ENCODE assay signal across 28 cellular contexts in genomic region chr6:89320012-89320559, GRCh38. TPM values are rescaled to one million over a fixed set of nuclear protein-coding genes. Genes with fewer than 3 reads are reported as not detected.
"Had no signal": no experiment of that assay in that cellular context is flagged by ENCODE, and none has a peak within 500 bp of the region (broad histone marks: within the 10 kb centered on the region; RNA-seq: fewer than 3 reads in every experiment).

No MANE protein-coding gene starts in this region.

- H3K27ac ChIP-seq: left ventricle myocardium inferior, neural progenitor cell, ovary, right atrium auricular region, skin epidermis, suprapubic skin, thoracic aorta, tibial nerve, uterus had no signal

- H3K4me1 ChIP-seq: right atrium auricular region, suprapubic skin, uterus had no signal

- H3K4me2 ChIP-seq: neural progenitor cell had no signal

- ATAC-seq: natural killer cell; sciatic nerve; stimulated activated effector memory CD8-positive, alpha-beta T cell treated with anti-CD3 and anti-CD28 coated beads, Interleukin-12 subunit alpha, Interleukin-12 subunit beta, amount 100 ng/mL, for 72 hours had no signal

- H3K4me3 Mint-ChIP-seq: mesothelial cell of epicardium; natural killer cell; nephron progenitor cell; neural progenitor cell; stimulated activated effector memory CD8-positive, alpha-beta T cell treated with anti-CD3 and anti-CD28 coated beads, Interleukin-12 subunit alpha, Interleukin-12 subunit beta, amount 100 ng/mL, for 72 hours; stimulated activated naive CD8-positive, alpha-beta T cell treated with anti-CD3 and anti-CD28 coated beads, Interleukin-15, Interleukin-2, amounts not matched to agents 100 ng/mL and 50 ng/mL, for 24 hours; type B pancreatic cell had no signal

- H3K4me3 ChIP-seq: left ventricle myocardium inferior, lung, neural progenitor cell, ovary, right atrium auricular region, skin epidermis, suprapubic skin, thoracic aorta, tibial nerve, uterus had no signal

- H3K27me3 ChIP-seq: neural progenitor cell, neutrophil, ovary, right atrium auricular region, suprapubic skin, tibial nerve, uterus had no signal

- H3K9me3 ChIP-seq: neutrophil, ovary, right atrium auricular region, suprapubic skin, uterus had no signal

- H3K36me3 ChIP-seq: neural progenitor cell, neutrophil, ovary, right atrium auricular region, thoracic aorta, uterus had no signal

- H3K4me1 Mint-ChIP-seq: mesothelial cell of epicardium had no signal

- H3K9me3 Mint-ChIP-seq: natural killer cell; stimulated activated effector memory CD8-positive, alpha-beta T cell treated with anti-CD3 and anti-CD28 coated beads, Interleukin-12 subunit alpha, Interleukin-12 subunit beta, amount 100 ng/mL, for 72 hours; stimulated activated naive CD8-positive, alpha-beta T cell treated with anti-CD3 and anti-CD28 coated beads, Interleukin-15, Interleukin-2, amounts not matched to agents 100 ng/mL and 50 ng/mL, for 24 hours had no signal

- H3K27me3 Mint-ChIP-seq: naive B cell; progenitor cell of endocrine pancreas; stimulated activated naive CD8-positive, alpha-beta T cell treated with anti-CD3 and anti-CD28 coated beads, Interleukin-15, Interleukin-2, amounts not matched to agents 100 ng/mL and 50 ng/mL, for 24 hours; type B pancreatic cell had no signal

- DNase-seq: islet precursor cell; left ventricle myocardium inferior; mesendoderm; naive B cell; natural killer cell; nephron progenitor cell; ovary; stimulated activated CD4-positive, alpha-beta T cell treated with anti-CD3 and anti-CD28 coated beads, Interleukin-12 subunit alpha, Interleukin-12 subunit beta, amount 100 ng/mL, for 4 hours; stimulated activated CD4-positive, alpha-beta T cell treated with anti-CD3 and anti-CD28 coated beads, Interleukin-15, amount 100 ng/mL, for 24 hours; stimulated activated CD4-positive, alpha-beta T cell treated with anti-CD3 and anti-CD28 coated beads, Interleukin-2, amount 100 ng/mL, for 24 hours; stimulated activated CD4-positive, alpha-beta T cell treated with anti-CD3 and anti-CD28 coated beads, Interleukin-4, amount 100 ng/mL, for 1 hour; stimulated activated naive CD4-positive, alpha-beta T cell; uterus had no signal

- H3K27ac Mint-ChIP-seq: mesothelial cell of epicardium; naive B cell; natural killer cell; nephron progenitor cell; neural progenitor cell; progenitor cell of endocrine pancreas; stimulated activated effector memory CD8-positive, alpha-beta T cell treated with anti-CD3 and anti-CD28 coated beads, Interleukin-12 subunit alpha, Interleukin-12 subunit beta, amount 100 ng/mL, for 72 hours; stimulated activated naive CD8-positive, alpha-beta T cell treated with anti-CD3 and anti-CD28 coated beads, Interleukin-15, Interleukin-2, amounts not matched to agents 100 ng/mL and 50 ng/mL, for 24 hours; type B pancreatic cell had no signal

RNA-seq across cellular contexts. Expression of gene GABRR2, which starts 5.0 kb away (rescaled TPM):
- total RNA-seq: kidney epithelial cell had no signal
